ENCODE assay signal across 15 cellular contexts in genomic region chr13:30370916-30371521, GRCh38. TPM values are rescaled to one million over a fixed set of nuclear protein-coding genes. Genes with fewer than 3 reads are reported as not detected.
DNase-seq lines count a peak whose midpoint lies in the region; ATAC-seq lines count a peak whose summit lies in the region.
"Had no signal": no experiment of that assay in that cellular context is flagged by ENCODE, and none has a peak within 500 bp of the region (broad histone marks: within the 10 kb centered on the region; RNA-seq: fewer than 3 reads in every experiment).

No MANE protein-coding gene starts in this region.

- DNase-seq in CD4-positive, CD25-positive, alpha-beta regulatory T cell: no peak
- no peak for DNase-seq in activated naive CD8-positive, alpha-beta T cell treated with anti-CD3 and anti-CD28 coated beads, Interleukin-2, amount 50 U/mL, for 24 hours
- no peak for DNase-seq in naive thymus-derived CD8-positive, alpha-beta T cell
- DNase-seq in middle frontal gyrus (ENCODE audit: extremely low spot score, low spot score) (no peak), T1000 (lab: John Stamatoyannopoulos, UW) (no peak), amygdala (lab: John Stamatoyannopoulos, UW) (no peak)
- DNase-seq: NCI-H2081 had no signal

- H3K9me3 ChIP-seq in CD4-positive, CD25-positive, alpha-beta regulatory T cell (ENCODE audit: control insufficient read depth in 2 of 2, low read length in 2 of 2): no peaks in the 10 kb centered on the region
- H3K9me3 ChIP-seq in KOPT-K1 (ENCODE audit: insufficient read depth, low read length, poor library complexity, severe bottlenecking): no peaks in the 10 kb centered on the region

- H3K36me3 ChIP-seq in CD4-positive, CD25-positive, alpha-beta regulatory T cell (ENCODE audit: control insufficient read depth, insufficient read depth, low read length): peaks cover 35% of the 10 kb centered on the region
- H3K36me3 ChIP-seq in KOPT-K1 (ENCODE audit: insufficient read depth, low read length): peaks cover 45% of the 10 kb centered on the region
- H3K36me3 ChIP-seq: brain microvascular endothelial cell had no signal

- H3K4me1 ChIP-seq in CD4-positive, CD25-positive, alpha-beta regulatory T cell (ENCODE audit: control insufficient read depth, insufficient read depth, low read length, poor library complexity, severe bottlenecking): peaks cover 75% of the 10 kb centered on the region

- peaks cover 5% of the 10 kb centered on the region for H3K27me3 Mint-ChIP-seq in CD4-positive, CD25-positive, alpha-beta regulatory T cell
- no peaks in the 10 kb centered on the region for H3K27me3 Mint-ChIP-seq in activated naive CD8-positive, alpha-beta T cell treated with anti-CD3 and anti-CD28 coated beads, Interleukin-2, amount 50 U/mL, for 24 hours
- no peaks in the 10 kb centered on the region for H3K27me3 Mint-ChIP-seq in naive thymus-derived CD8-positive, alpha-beta T cell

- H3K36me3 Mint-ChIP-seq in CD4-positive, CD25-positive, alpha-beta regulatory T cell: peaks cover 35% of the 10 kb centered on the region
- peaks cover 2% of the 10 kb centered on the region for H3K36me3 Mint-ChIP-seq in activated naive CD8-positive, alpha-beta T cell treated with anti-CD3 and anti-CD28 coated beads, Interleukin-2, amount 50 U/mL, for 24 hours (ENCODE audit: low read depth)
- peaks cover 0 to 6% (median 4%) of the 10 kb centered on the region in 3 donors for H3K36me3 Mint-ChIP-seq in naive thymus-derived CD8-positive, alpha-beta T cell

- H3K27me3 ChIP-seq in CD4-positive, CD25-positive, alpha-beta regulatory T cell (ENCODE audit: control insufficient read depth, insufficient read depth, low read length): no peaks in the 10 kb centered on the region
- H3K27me3 ChIP-seq: brain microvascular endothelial cell had no signal

- peaks cover 0 to 1% (median 0%) of the 10 kb centered on the region in 7 donors for H3K9me3 Mint-ChIP-seq in CD4-positive, CD25-positive, alpha-beta regulatory T cell
- no peaks in the 10 kb centered on the region for H3K9me3 Mint-ChIP-seq in activated naive CD8-positive, alpha-beta T cell treated with anti-CD3 and anti-CD28 coated beads, Interleukin-2, amount 50 U/mL, for 24 hours
- H3K9me3 Mint-ChIP-seq in naive thymus-derived CD8-positive, alpha-beta T cell: no peaks in the 10 kb centered on the region

- H3K4me3 Mint-ChIP-seq in CD4-positive, CD25-positive, alpha-beta regulatory T cell: peak overlapping the region; percentile 92 to 94 (median 93)
- peak overlapping the region; percentile 48 for H3K4me3 Mint-ChIP-seq in activated naive CD8-positive, alpha-beta T cell treated with anti-CD3 and anti-CD28 coated beads, Interleukin-2, amount 50 U/mL, for 24 hours
- H3K4me3 Mint-ChIP-seq in naive thymus-derived CD8-positive, alpha-beta T cell: peak overlapping the region; percentile 61 to 89 (median 79)

- peak overlapping the region; percentile 96 to 99 (median 99) for H3K27ac Mint-ChIP-seq in CD4-positive, CD25-positive, alpha-beta regulatory T cell
- peak overlapping the region; percentile 83 for H3K27ac Mint-ChIP-seq in activated naive CD8-positive, alpha-beta T cell treated with anti-CD3 and anti-CD28 coated beads, Interleukin-2, amount 50 U/mL, for 24 hours
- H3K27ac Mint-ChIP-seq in naive thymus-derived CD8-positive, alpha-beta T cell: peak overlapping the region; percentile 89 to 99 (median 95)

- peak overlapping the region; percentile 85 for H3K27ac ChIP-seq in CD4-positive, CD25-positive, alpha-beta regulatory T cell (ENCODE audit: insufficient read depth, low read length, poor library complexity, severe bottlenecking)
- H3K27ac ChIP-seq in KOPT-K1 (ENCODE audit: low read depth, low read length, poor library complexity, severe bottlenecking): peak overlapping the region; percentile 98
- H3K27ac ChIP-seq: brain microvascular endothelial cell, C4-2B, KMS-11 had no signal

- ATAC-seq in CD4-positive, CD25-positive, alpha-beta regulatory T cell (ENCODE audit: low read depth in 2 of 2): no peak
- no peak for ATAC-seq in activated naive CD8-positive, alpha-beta T cell treated with anti-CD3 and anti-CD28 coated beads, Interleukin-2, amount 50 U/mL, for 24 hours
- ATAC-seq in naive thymus-derived CD8-positive, alpha-beta T cell: no peak
- ATAC-seq in GM21737 (IDR thresholded peaks at IDR 0.05; ENCODE audit: unreplicated experiment): no peak

- POLR2A ChIA-PET in naive thymus-derived CD8-positive, alpha-beta T cell (lab: Charles Lee): interaction anchor here (0.5 to 7.8 kb wide), 16 partner anchors 13 to 246 kb away, joined by 3 to 121 read pairs (median 8); partner anchors contain the start of genes HMGB1, KATNAL1, UBE2L5 and USPL1

- peak overlapping the region; percentile 85 for H3K4me3 ChIP-seq in CD4-positive, CD25-positive, alpha-beta regulatory T cell (ENCODE audit: low read depth, low read length)

- H3K4me1 Mint-ChIP-seq in CD4-positive, CD25-positive, alpha-beta regulatory T cell: peaks cover 14 to 81% (median 64%) of the 10 kb centered on the region in 4 donors
- H3K4me1 Mint-ChIP-seq in activated naive CD8-positive, alpha-beta T cell treated with anti-CD3 and anti-CD28 coated beads, Interleukin-2, amount 50 U/mL, for 24 hours: peaks cover 71% of the 10 kb centered on the region
- peaks cover 55 to 82% (median 77%) of the 10 kb centered on the region in 4 donors for H3K4me1 Mint-ChIP-seq in naive thymus-derived CD8-positive, alpha-beta T cell

RNA-seq across cellular contexts. Expression of gene UBE2L5, which starts 51.3 kb away (rescaled TPM):
- not detected for total RNA-seq in CD4-positive, CD25-positive, alpha-beta regulatory T cell
- polyA plus RNA-seq in CD4-positive, CD25-positive, alpha-beta regulatory T cell: not detected
- not detected for total RNA-seq in naive thymus-derived CD8-positive, alpha-beta T cell
- not detected for polyA plus RNA-seq in naive thymus-derived CD8-positive, alpha-beta T cell
- total RNA-seq: activated CD8-positive, alpha-beta memory T cell treated with anti-CD3 and anti-CD28 coated beads for 36 hours; liver; osteocyte had no signal
